Comparison of ENCODE assay signal across 27 cellular contexts in genomic region chrX:70549429-70549828, GRCh38.
"Had no signal": no experiment of that assay in that cellular context is flagged by ENCODE, and none has a peak within 500 bp of the region (broad histone marks: within the 10 kb centered on the region; RNA-seq: fewer than 3 reads in every experiment).

No MANE protein-coding gene starts in this region.

- H3K4me3 ChIP-seq: heart right ventricle, hepatocyte, lower lobe of right lung, neural progenitor cell, right atrium auricular region, right lobe of liver, smooth muscle cell, transverse colon, upper lobe of left lung had no signal

- H3K27ac ChIP-seq: heart right ventricle, hepatocyte, lower lobe of right lung, neural progenitor cell, neutrophil, right atrium auricular region, right lobe of liver, transverse colon, upper lobe of left lung had no signal

- H3K36me3 ChIP-seq: heart right ventricle, lower lobe of right lung, neural progenitor cell, neutrophil, right atrium auricular region, right lobe of liver, transverse colon, upper lobe of left lung had no signal

- H3K27me3 ChIP-seq: hepatocyte, neural progenitor cell, neutrophil, right atrium auricular region, right lobe of liver, transverse colon, upper lobe of left lung had no signal

- H3K9me3 ChIP-seq: heart right ventricle, lower lobe of right lung, neutrophil, right atrium auricular region, right lobe of liver, transverse colon, upper lobe of left lung had no signal

- ATAC-seq: heart right ventricle; left cardiac atrium; left lobe of liver; natural killer cell; right lobe of liver; stimulated activated memory B cell treated with anti-CD40 and anti-IgM and Interleukin-4, amounts not matched to agents 10 μg/mL and 1 μg/mL and 100 μg/mL, for 72 hours; stimulated activated naive CD8-positive, alpha-beta T cell treated with anti-CD3 and anti-CD28 coated beads, Interleukin-15, amount 100 ng/mL, for 72 hours had no signal

- H3K4me1 ChIP-seq: heart right ventricle, lower lobe of right lung, neural progenitor cell, right atrium auricular region, right lobe of liver, upper lobe of left lung had no signal

- DNase-seq: heart right ventricle; kidney glomerular epithelial cell; left cardiac atrium; lower lobe of right lung; mammary epithelial cell; mesenchymal stem cell; naive B cell; natural killer cell; nephron progenitor cell; occipital lobe; right lobe of liver; stimulated activated CD4-positive, alpha-beta T cell treated with anti-CD3 and anti-CD28 coated beads, Interleukin-1b, Interleukin-23, amount 100 ng/mL, for 48 hours; stimulated activated CD4-positive, alpha-beta T cell treated with anti-CD3 and anti-CD28 coated beads, Interleukin-2, amount 100 ng/mL, for 48 hours; stimulated activated CD4-positive, alpha-beta T cell treated with anti-CD3 and anti-CD28 coated beads, Interleukin-4, amount 100 ng/mL, for 4 hours; stimulated activated CD8-positive, alpha-beta memory T cell treated with anti-CD3 and anti-CD28 coated beads, Interleukin-4, amount 100 ng/mL, for 48 hours; stimulated activated naive CD4-positive, alpha-beta T cell treated with Interleukin-2 at 50 U/mL for 16 hours; stimulated activated naive CD8-positive, alpha-beta T cell treated with anti-CD3 and anti-CD28 coated beads, Interleukin-15, amount 100 ng/mL, for 72 hours; substantia nigra; transverse colon had no signal
